Comparison of ENCODE assay signal across 12 cellular contexts in the genomic region with DNA sequence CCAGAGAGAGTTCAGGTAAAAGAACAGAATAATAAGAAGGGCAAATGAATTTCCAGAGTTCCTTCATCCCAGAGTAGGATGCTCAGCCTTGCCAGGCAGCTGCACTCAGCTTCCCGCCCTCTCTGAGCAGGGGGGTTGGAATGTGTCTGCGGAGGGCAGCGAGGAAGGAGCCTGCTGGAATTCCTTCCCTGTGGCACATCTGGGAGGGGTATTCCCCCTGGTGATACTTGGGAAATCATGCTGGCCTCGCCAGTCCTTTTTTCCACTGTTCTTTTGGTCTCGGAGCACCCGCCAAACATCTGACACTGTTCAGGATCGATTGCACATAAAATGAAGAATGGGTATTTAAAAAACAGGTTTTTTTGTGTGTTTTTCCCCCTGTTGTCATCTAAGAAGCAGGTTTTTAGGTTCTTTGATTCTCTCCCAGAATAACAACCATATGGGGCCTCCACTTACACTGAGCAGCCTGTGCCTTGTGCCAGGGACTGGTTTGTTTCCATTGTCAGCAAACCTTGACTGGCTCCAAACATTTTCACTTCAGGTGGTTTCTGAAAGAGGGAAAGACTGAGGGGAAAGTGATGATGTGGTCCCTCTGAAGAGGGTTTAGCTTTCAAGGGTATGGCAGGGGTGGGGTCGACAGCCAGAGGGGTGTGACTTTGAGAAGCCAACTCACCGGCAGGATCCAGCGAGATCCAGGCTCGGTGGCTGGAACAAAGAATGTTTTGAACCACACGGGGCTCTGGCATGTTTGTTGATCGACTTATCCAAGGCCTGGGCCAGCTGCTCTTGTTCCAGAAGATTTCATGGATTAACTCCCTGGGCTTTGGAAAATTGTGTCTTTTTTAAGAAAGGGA.
A peak's percentile ranks its signal among the peaks of the same experiment; 100 is the strongest.
DNase-seq lines count a peak whose midpoint lies in the region; ATAC-seq and TF ChIP-seq lines count a peak whose summit lies in the region.
"Had no signal": no experiment of that assay in that cellular context is flagged by ENCODE, and none has a peak within 500 bp of the region (broad histone marks: within the 10 kb centered on the region; RNA-seq: fewer than 3 reads in every experiment).

No MANE protein-coding gene starts in this region.

- H3K36me3 ChIP-seq in GM23248 (ENCODE audit: low read depth) (no peaks in the 10 kb centered on the region), gastroesophageal sphincter (no peaks in the 10 kb centered on the region), skeletal muscle satellite cell (ENCODE audit: insufficient read depth, low read length) (no peaks in the 10 kb centered on the region)
- H3K36me3 ChIP-seq: right lobe of liver had no signal

- TF ChIP-seq POLR2A in gastroesophageal sphincter (IDR thresholded peaks at IDR 0.05), result no peak

- H3K27ac ChIP-seq in GM23248 (peak overlapping the region; percentile 95), gastroesophageal sphincter (peak overlapping the region; percentile 62 to 92 (median 84))
- H3K27ac ChIP-seq: right lobe of liver had no signal

- in situ Hi-C loops in GM23248 (cut with MboI), result no loop called here

- H3K27me3 ChIP-seq in GM23248 (replicated peaks; ENCODE audit: insufficient read depth), result no peaks in the 10 kb centered on the region
- H3K27me3 ChIP-seq in gastroesophageal sphincter, result no peaks in the 10 kb centered on the region
- no peaks in the 10 kb centered on the region for H3K27me3 ChIP-seq in skeletal muscle satellite cell (ENCODE audit: control insufficient read depth, insufficient read depth, low read length)
- H3K27me3 ChIP-seq: right lobe of liver had no signal

- H3F3A ChIP-seq in GM23248 (ENCODE audit: insufficient read depth), result peaks cover 64% of the 10 kb centered on the region

- peak overlapping the region; percentile 82 for H3K4me2 ChIP-seq in GM23248 (ENCODE audit: unreplicated experiment)
- H3K4me2 ChIP-seq in skeletal muscle satellite cell (ENCODE audit: low read length), result peak overlapping the region; percentile 75

- H2AFZ ChIP-seq in GM23248, result peak overlapping the region; percentile 2; the same call in 1 of the 2 replicates

- peak in 1 of 4 experiments; percentile 14 for TF ChIP-seq CTCF in gastroesophageal sphincter (IDR thresholded peaks at IDR 0.05)

- no peaks in the 10 kb centered on the region for H4K20me1 ChIP-seq in GM23248 (ENCODE audit: insufficient read depth)

- H3K9me2 ChIP-seq in GM23248 (ENCODE audit: insufficient read depth), result no peaks in the 10 kb centered on the region

- H3K79me2 ChIP-seq in GM23248 (ENCODE audit: insufficient read depth), result peaks cover 42% of the 10 kb centered on the region

- WGBS in GM23248 (ENCODE audit: low coverage in 1 of 2, low lambda C conversion rate in 2 of 2, missing lambda C conversion rate in 2 of 2), 2 experiments, result 4% methylated on average over 13 of the region's 13 CpGs
- WGBS in gastroesophageal sphincter (ENCODE audit: low coverage in 1 of 2), 2 donors, result 31 to 43% methylated on average over 4 to 12 of the region's 13 CpGs

- peak; percentile 88 for DNase-seq in GM23248
- DNase-seq in T1000 (lab: John Stamatoyannopoulos, UW), result peak; percentile 87
- DNase-seq in NCI-H146 (lab: John Stamatoyannopoulos, UW), result no peak
- no peak for DNase-seq in retina
- DNase-seq: activated T-cell treated with anti-CD3 and anti-CD28 coated beads, Interleukin-2, amount 50 U/mL, for 4 hours; NCI-H524 treated with DMSO at 0.1 percent for 48 hours; T-helper 2 cell had no signal

- no peak for TF ChIP-seq EP300 in gastroesophageal sphincter (IDR thresholded peaks at IDR 0.05)

- H3K4me1 ChIP-seq in GM23248 (ENCODE audit: insufficient read depth) (peaks cover 66% of the 10 kb centered on the region), gastroesophageal sphincter (peaks cover 9 to 80% (median 45%) of the 10 kb centered on the region in 3 donors), skeletal muscle satellite cell (ENCODE audit: control insufficient read depth, insufficient read depth, low read length) (peaks cover 62% of the 10 kb centered on the region)

- ATAC-seq in gastroesophageal sphincter (peak; percentile 75), GM18907 (IDR thresholded peaks at IDR 0.05; ENCODE audit: unreplicated experiment) (no peak), GM18868 (IDR thresholded peaks at IDR 0.05; ENCODE audit: unreplicated experiment) (no peak)
- ATAC-seq: activated T-cell treated with anti-CD3 and anti-CD28 coated beads, Interleukin-2, amount 50 U/mL, for 4 hours had no signal

- H3K4me3 ChIP-seq in GM23248, result peak overlapping the region; percentile 44
- H3K4me3 ChIP-seq in gastroesophageal sphincter, result no peak overlapping the region
- peak overlapping the region; percentile 45 for H3K4me3 ChIP-seq in skeletal muscle satellite cell (ENCODE audit: low read length)
- H3K4me3 ChIP-seq: right lobe of liver had no signal

- H3K9ac ChIP-seq in GM23248 (peak overlapping the region; percentile 76), skeletal muscle satellite cell (ENCODE audit: low read depth, low read length) (peak overlapping the region; percentile 74)

- H3K9me3 ChIP-seq in GM23248 (ENCODE audit: low read depth) (no peaks in the 10 kb centered on the region), gastroesophageal sphincter (no peaks in the 10 kb centered on the region), skeletal muscle satellite cell (replicated peaks; ENCODE audit: low read length) (no peaks in the 10 kb centered on the region)
- H3K9me3 ChIP-seq: right lobe of liver had no signal

Comparison
In these comparisons a context has a peak if more than half of its experiments do, and no peak if none do; other contexts are left out.
1. DNase-seq: peak in GM23248 (single experiment) and T1000 (single experiment); none in NCI-H146 (single experiment) and retina (single experiment).
2. H3K4me3 ChIP-seq: peak in GM23248 (single experiment) and skeletal muscle satellite cell (single experiment); none in gastroesophageal sphincter (0 of 2).